In genomic region chr14:91872517-91873470, GRCh38 we compare ENCODE assay signal across 8 cellular contexts. TPM values are rescaled to one million over a fixed set of nuclear protein-coding genes. Genes with fewer than 3 reads are reported as not detected.
DNase-seq lines count a peak whose midpoint lies in the region; ATAC-seq and TF ChIP-seq lines count a peak whose summit lies in the region.

No MANE protein-coding gene starts in this region.

- CTCF ChIA-PET in activated B cell treated with CpG ODN at 0.5 μM for 24 hours (lab: Charles Lee), result no interaction called here

- peak; percentile 23 for DNase-seq in activated CD4-positive, alpha-beta T cell treated with anti-CD3 and anti-CD28 coated beads for 1 hour
- no peak for DNase-seq in activated CD4-positive, alpha-beta T cell treated with anti-CD3 and anti-CD28 coated beads, Interleukin-2, amount 50 U/mL, for 48 hours
- DNase-seq in activated B cell treated with CpG ODN at 0.5 μM for 24 hours (no peak), fibroblast of pulmonary artery (ENCODE audit: low read depth) (peak; percentile 95), middle frontal gyrus (ENCODE audit: extremely low spot score, low spot score) (no peak), NCI-H2227 (lab: John Stamatoyannopoulos, UW; ENCODE audit: unreplicated experiment) (no peak)
- DNase-seq in stimulated activated naive CD4-positive, alpha-beta T cell (lab: John Stamatoyannopoulos, UW), result peak; percentile 52 to 79 (median 65)

- peak overlapping the region; percentile 68 for H3K27ac Mint-ChIP-seq in activated B cell treated with CpG ODN at 0.5 μM for 24 hours

- intact Hi-C loops in activated B cell treated with CpG ODN at 0.5 μM for 24 hours (cut with micrococcal nuclease), result loop anchor here (1.0 to 5.0 kb wide), 3 partner anchors 30 to 55 kb away; no protein-coding TSS in a partner anchor

- H3K4me3 Mint-ChIP-seq in activated B cell treated with CpG ODN at 0.5 μM for 24 hours, result peak overlapping the region; percentile 59

- H3K36me3 Mint-ChIP-seq in activated B cell treated with CpG ODN at 0.5 μM for 24 hours (ENCODE audit: low read depth), result no peaks in the 10 kb centered on the region

- H3K27me3 Mint-ChIP-seq in activated B cell treated with CpG ODN at 0.5 μM for 24 hours, result no peaks in the 10 kb centered on the region

- no peak for TF ChIP-seq CTCF in activated B cell treated with CpG ODN at 0.5 μM for 24 hours (IDR thresholded peaks at IDR 0.05)
- TF ChIP-seq CTCF in fibroblast of pulmonary artery (IDR thresholded peaks at IDR 0.05; ENCODE audit: low read length, missing control alignments), result no peak

- H3K9me3 Mint-ChIP-seq in activated B cell treated with CpG ODN at 0.5 μM for 24 hours, result no peaks in the 10 kb centered on the region

- peak; percentile 19 for ATAC-seq in HG03196 (IDR thresholded peaks at IDR 0.05; ENCODE audit: unreplicated experiment)
- peak; percentile 14 for ATAC-seq in activated B cell treated with CpG ODN at 0.5 μM for 24 hours (ENCODE audit: low read depth)

- POLR2A ChIA-PET in activated B cell treated with CpG ODN at 0.5 μM for 24 hours (lab: Charles Lee), result interaction anchor here (0.6 to 1.5 kb wide), 2 partner anchors 363 to 510 kb away, joined by 5 to 7 read pairs; partner anchors contain the start of gene PPP4R3A

- H3K4me3 ChIP-seq in fibroblast of pulmonary artery (replicated peaks; ENCODE audit: low read depth, low read length), result no peak overlapping the region

- peaks cover 50% of the 10 kb centered on the region for H3K4me1 Mint-ChIP-seq in activated B cell treated with CpG ODN at 0.5 μM for 24 hours

RNA-seq across cellular contexts. Expression of gene TC2N, which starts 5.5 kb away (rescaled TPM):
- 9.4 and 12.1 TPM in 2 replicates for total RNA-seq in activated B cell treated with CpG ODN at 0.5 μM for 24 hours

Comparison
In these comparisons a context has a peak if more than half of its experiments do, and no peak if none do; other contexts are left out.
1. DNase-seq: peak in activated CD4-positive, alpha-beta T cell treated with anti-CD3 and anti-CD28 coated beads for 1 hour (single experiment), fibroblast of pulmonary artery (single experiment) and stimulated activated naive CD4-positive, alpha-beta T cell (6 of 6); none in activated CD4-positive, alpha-beta T cell treated with anti-CD3 and anti-CD28 coated beads, Interleukin-2, amount 50 U/mL, for 48 hours (0 of 2), activated B cell treated with CpG ODN at 0.5 μM for 24 hours (single experiment), middle frontal gyrus (single experiment) and NCI-H2227 (single experiment).